In genomic region chr11:59555601-59556114, GRCh38 we compare ENCODE assay signal across 9 cellular contexts. TPM values are rescaled to one million over a fixed set of nuclear protein-coding genes. Genes with fewer than 3 reads are reported as not detected.
DNase-seq lines count a peak whose midpoint lies in the region; ATAC-seq and TF ChIP-seq lines count a peak whose summit lies in the region.
"Had no signal": no experiment of that assay in that cellular context is flagged by ENCODE, and none has a peak within 500 bp of the region (broad histone marks: within the 10 kb centered on the region; RNA-seq: fewer than 3 reads in every experiment).

No MANE protein-coding gene starts in this region.

- POLR2A ChIA-PET in AG04449 (lab: Yijun Ruan, JAX) (interaction anchor here (0.7 kb wide), 1 partner anchor 114 kb away, joined by 3 read pairs; no protein-coding TSS in a partner anchor), MCF 10A (lab: Yijun Ruan, JAX) (interaction anchor here (0.7 to 2.6 kb wide), 4 partner anchors 10 to 411 kb away, joined by 3 to 15 read pairs (median 6); partner anchors contain the start of genes OSBP and PATL1)

- intact Hi-C loops in MCF 10A (cut with micrococcal nuclease) = no loop called here

- peak overlapping the region; percentile 67 for H3K4me3 Mint-ChIP-seq in MCF 10A (ENCODE audit: unreplicated experiment)

- no peak for ATAC-seq in GM18867 (IDR thresholded peaks at IDR 0.05; ENCODE audit: unreplicated experiment)
- ATAC-seq in GM19351 (IDR thresholded peaks at IDR 0.05; ENCODE audit: unreplicated experiment) = no peak

- no TSS peak for BruUV-seq in MCF 10A (replicated peaks; lab: Mats Ljungman, UMichigan)

- peak overlapping the region; percentile 57 for H3K4me3 ChIP-seq in AG04449 (ENCODE audit: low read depth, low read length)
- peak overlapping the region; percentile 17 to 61 for H3K4me3 ChIP-seq in mucosa of rectum (ENCODE audit: low read length in 2 of 2)

- no peaks in the 10 kb centered on the region for H3K9me3 ChIP-seq in mucosa of rectum (ENCODE audit: control insufficient read depth in 2 of 2, low read length in 2 of 2)
- H3K9me3 ChIP-seq: neutrophil had no signal

- H3K27ac Mint-ChIP-seq in MCF 10A (ENCODE audit: low read depth, unreplicated experiment) = peak overlapping the region; percentile 50

- peaks cover 13% of the 10 kb centered on the region for H3K4me1 Mint-ChIP-seq in MCF 10A (ENCODE audit: insufficient read depth, unreplicated experiment)

- DNase-seq in AG04449 (ENCODE audit: low read depth, low spot score) (no peak), HuH-7.5 (ENCODE audit: low spot score) (peak; percentile 49), MCF 10A (ENCODE audit: unreplicated experiment) (no peak), retina (no peak), NCI-H2196 (lab: John Stamatoyannopoulos, UW; ENCODE audit: unreplicated experiment) (no peak)

- no peak overlapping the region for H3K27ac ChIP-seq in mucosa of rectum (ENCODE audit: low read depth in 2 of 2, low read length in 2 of 2)
- H3K27ac ChIP-seq: neutrophil had no signal

- no peaks in the 10 kb centered on the region for H3K27me3 Mint-ChIP-seq in MCF 10A (ENCODE audit: insufficient read depth, unreplicated experiment)

- H3K36me3 ChIP-seq in mucosa of rectum (ENCODE audit: control insufficient read depth in 2 of 2, insufficient read depth in 2 of 2, low read length in 2 of 2) = no peaks in the 10 kb centered on the region
- H3K36me3 ChIP-seq: neutrophil had no signal

- peaks cover 2 to 11% of the 10 kb centered on the region in 2 donors for H3K4me1 ChIP-seq in mucosa of rectum (ENCODE audit: control insufficient read depth in 2 of 2, insufficient read depth in 2 of 2, low read length in 2 of 2)

- peaks cover 22% of the 10 kb centered on the region for H3K36me3 Mint-ChIP-seq in MCF 10A (ENCODE audit: insufficient read depth, unreplicated experiment)

- no peak overlapping the region for H3K9ac ChIP-seq in mucosa of rectum (ENCODE audit: low read depth in 1 of 2, low read length in 2 of 2)

- CTCF ChIA-PET in AG04449 (lab: Yijun Ruan, JAX) (interaction anchor here (1.0 to 1.9 kb wide), 5 partner anchors 10 to 199 kb away, joined by 3 to 7 read pairs (median 5); no protein-coding TSS in a partner anchor), MCF 10A (lab: Yijun Ruan, JAX) (interaction anchor here (0.6 to 0.7 kb wide), 4 partner anchors 19 to 418 kb away, joined by 3 to 6 read pairs (median 3); no protein-coding TSS in a partner anchor)

- no peaks in the 10 kb centered on the region for H3K27me3 ChIP-seq in mucosa of rectum (ENCODE audit: control insufficient read depth in 2 of 2, insufficient read depth in 2 of 2, low read length in 2 of 2)

- no peak for TF ChIP-seq CTCF in AG04449 (IDR thresholded peaks at IDR 0.05; ENCODE audit: insufficient read depth, low read length, missing control alignments)
- TF ChIP-seq CTCF in MCF 10A (IDR thresholded peaks at IDR 0.05; ENCODE audit: unreplicated experiment) = no peak

- H3K9me3 Mint-ChIP-seq in MCF 10A (ENCODE audit: unreplicated experiment) = no peaks in the 10 kb centered on the region

RNA-seq across cellular contexts. Expression of gene OR4D9, which starts 44.3 kb away (rescaled TPM):
- not detected in 2 replicates for total RNA-seq in MCF 10A (2022)

RNA-seq across cellular contexts. Expression of gene OR4D11, which starts 52.3 kb away (rescaled TPM):
- not detected in 2 replicates for total RNA-seq in MCF 10A (2022)

RNA-seq across cellular contexts. Expression of gene OSBP, which starts 59.9 kb away (rescaled TPM):
- total RNA-seq in MCF 10A (2022) = 73.7 and 76.1 TPM in 2 replicates
